9 cellular contexts compared by ENCODE assay signal in the genomic region with DNA sequence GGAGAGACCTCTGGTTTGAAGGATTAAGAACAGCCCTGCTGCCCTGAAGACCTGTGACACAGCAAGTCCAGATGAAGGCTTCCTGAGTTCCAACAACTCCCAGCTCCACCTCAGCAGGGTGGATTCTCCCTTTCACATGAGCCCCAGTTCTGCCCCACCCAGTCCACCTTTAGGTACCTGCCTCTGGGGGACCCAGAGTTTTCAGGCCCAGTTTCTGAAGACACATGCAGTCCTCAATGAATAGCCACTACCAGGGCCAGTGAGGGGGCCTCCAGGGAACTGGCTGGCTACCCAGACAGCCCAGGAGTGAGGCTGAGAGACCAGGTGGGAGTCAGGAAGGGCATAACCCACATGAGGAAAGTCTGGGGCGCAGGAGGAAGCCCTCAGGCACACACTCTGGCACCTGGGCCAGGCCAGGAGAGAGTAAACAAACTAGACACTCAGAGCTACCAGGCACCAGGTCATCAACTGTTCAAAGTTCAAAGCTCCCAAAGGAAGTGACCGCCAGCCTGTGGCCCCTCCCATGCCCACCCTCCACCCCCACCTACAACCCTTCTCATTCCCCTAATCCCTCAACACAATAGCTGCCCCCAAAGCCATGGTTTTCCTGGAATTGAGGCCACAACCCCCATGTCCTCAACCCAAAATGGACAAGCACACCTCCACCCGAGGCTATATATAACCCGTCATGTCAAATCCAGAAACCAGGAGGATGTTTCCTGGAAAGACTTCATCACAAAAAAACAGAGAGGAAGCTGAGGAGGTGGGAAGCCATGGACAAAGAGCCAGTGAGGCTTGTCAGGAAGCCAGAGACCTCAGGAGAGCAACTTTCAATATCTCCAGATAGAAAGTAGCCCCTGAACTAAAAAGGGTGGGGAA. TPM values are rescaled to one million over a fixed set of nuclear protein-coding genes. Genes with fewer than 3 reads are reported as not detected.
DNase-seq lines count a peak whose midpoint lies in the region; ATAC-seq and TF ChIP-seq lines count a peak whose summit lies in the region.
"Had no signal": no experiment of that assay in that cellular context is flagged by ENCODE, and none has a peak within 500 bp of the region (broad histone marks: within the 10 kb centered on the region; RNA-seq: fewer than 3 reads in every experiment).

No MANE protein-coding gene starts in this region.

- H3K4me3 ChIP-seq in CD4-positive, alpha-beta memory T cell (ENCODE audit: low read length in 2 of 2) = no peak overlapping the region
- H3K4me3 ChIP-seq in NT2/D1 (ENCODE audit: insufficient read length, low read depth) (peak overlapping the region; percentile 54), neural progenitor cell (peak overlapping the region; percentile 67)
- H3K4me3 ChIP-seq: GM12878 had no signal

- H3K79me2 ChIP-seq in neural progenitor cell (ENCODE audit: low read depth) = peaks cover 35% of the 10 kb centered on the region

- peaks cover 47% of the 10 kb centered on the region for H3F3A ChIP-seq in neural progenitor cell (ENCODE audit: low read depth)

- H3K4me3 Mint-ChIP-seq in CD4-positive, alpha-beta memory T cell = peak overlapping the region; percentile 16 to 90 (median 66)
- peak overlapping the region; percentile 88 for H3K4me3 Mint-ChIP-seq in neural progenitor cell

- H3K36me3 ChIP-seq in CD4-positive, alpha-beta memory T cell (ENCODE audit: insufficient read depth, low read length) = no peaks in the 10 kb centered on the region
- no peaks in the 10 kb centered on the region for H3K36me3 ChIP-seq in NT2/D1 (ENCODE audit: insufficient read depth, insufficient read length, low read length)
- H3K36me3 ChIP-seq in neural progenitor cell = no peaks in the 10 kb centered on the region

- TF ChIP-seq CTCF in neural progenitor cell (IDR thresholded peaks at IDR 0.05) = no peak

- CTCF ChIA-PET in CD4-positive, alpha-beta memory T cell (lab: Charles Lee; ENCODE audit: partially characterized antibody) = interaction anchor here (0.9 to 17.4 kb wide), 9 partner anchors 8 to 212 kb away, joined by 3 to 465 read pairs (median 11); no protein-coding TSS in a partner anchor

- intact Hi-C loops in CD4-positive, alpha-beta memory T cell (cut with micrococcal nuclease) = no loop called here

- no peak overlapping the region for H3K27ac ChIP-seq in CD4-positive, alpha-beta memory T cell (ENCODE audit: low read depth, low read length)
- H3K27ac ChIP-seq in epithelial cell of prostate (peak overlapping the region; percentile 97), neural progenitor cell (no peak overlapping the region)

- no peaks in the 10 kb centered on the region for H3K27me3 ChIP-seq in CD4-positive, alpha-beta memory T cell (ENCODE audit: insufficient read depth, low read length)
- H3K27me3 ChIP-seq in NT2/D1 (ENCODE audit: insufficient read depth, insufficient read length) (peaks cover 15% of the 10 kb centered on the region), neural progenitor cell (peaks cover 40% of the 10 kb centered on the region)

- peaks cover 42% of the 10 kb centered on the region for H4K20me1 ChIP-seq in neural progenitor cell (ENCODE audit: low read depth)

- no peaks in the 10 kb centered on the region for H3K27me3 Mint-ChIP-seq in CD4-positive, alpha-beta memory T cell
- peaks cover 7% of the 10 kb centered on the region for H3K27me3 Mint-ChIP-seq in neural progenitor cell (ENCODE audit: insufficient read depth, low read depth)

- DNase-seq in CD4-positive, alpha-beta memory T cell = no peak
- DNase-seq in NT2/D1 (ENCODE audit: low read depth, low spot score) = no peak
- no peak for DNase-seq in epithelial cell of prostate (ENCODE audit: low read depth, low spot score)
- DNase-seq in neural progenitor cell (ENCODE audit: low spot score) = no peak
- DNase-seq in AML-193 (lab: John Stamatoyannopoulos, UW) = no peak
- no peak for DNase-seq in cerebellar cortex (ENCODE audit: low spot score)

- H3K4me2 ChIP-seq in neural progenitor cell = peak overlapping the region; percentile 85

- H3K36me3 Mint-ChIP-seq in CD4-positive, alpha-beta memory T cell = no peaks in the 10 kb centered on the region
- H3K36me3 Mint-ChIP-seq in neural progenitor cell = no peaks in the 10 kb centered on the region

- peaks cover 22% of the 10 kb centered on the region for H3K4me1 ChIP-seq in CD4-positive, alpha-beta memory T cell (ENCODE audit: insufficient read depth, low read length)
- peaks cover 21% of the 10 kb centered on the region for H3K4me1 ChIP-seq in NT2/D1 (ENCODE audit: insufficient read depth, insufficient read length)
- peaks cover 32% of the 10 kb centered on the region for H3K4me1 ChIP-seq in neural progenitor cell

- no peaks in the 10 kb centered on the region for H3K9me3 ChIP-seq in CD4-positive, alpha-beta memory T cell (ENCODE audit: control insufficient read depth in 1 of 2, low read length in 2 of 2)
- H3K9me3 ChIP-seq in NT2/D1 (ENCODE audit: insufficient read depth, low read length) (peaks cover 4% of the 10 kb centered on the region; the same call in 1 of the 2 replicates), neural progenitor cell (ENCODE audit: low read depth) (peaks cover 5% of the 10 kb centered on the region)

- H3K27ac Mint-ChIP-seq in CD4-positive, alpha-beta memory T cell = peak overlapping the region; percentile 5 to 96 (median 92)
- no peak overlapping the region for H3K27ac Mint-ChIP-seq in neural progenitor cell

- H3K4me1 Mint-ChIP-seq in CD4-positive, alpha-beta memory T cell = peaks cover 11 to 32% (median 20%) of the 10 kb centered on the region in 4 donors
- H3K4me1 Mint-ChIP-seq in neural progenitor cell = peaks cover 40% of the 10 kb centered on the region

- H2AFZ ChIP-seq in neural progenitor cell (replicated peaks) = no peak overlapping the region

- peak overlapping the region; percentile 85 for H3K9ac ChIP-seq in NT2/D1 (ENCODE audit: insufficient read length, low read depth)
- H3K9ac ChIP-seq in neural progenitor cell = no peak overlapping the region

- no peak for ATAC-seq in GM19328 (IDR thresholded peaks at IDR 0.05; ENCODE audit: unreplicated experiment)
- ATAC-seq in HG03097 (IDR thresholded peaks at IDR 0.05; ENCODE audit: low FRiP score, unreplicated experiment) = no peak
- ATAC-seq: GM12878 had no signal

- H3K9me3 Mint-ChIP-seq in CD4-positive, alpha-beta memory T cell = no peaks in the 10 kb centered on the region
- H3K9me3 Mint-ChIP-seq in neural progenitor cell = peaks cover 4% of the 10 kb centered on the region

- POLR2A ChIA-PET in CD4-positive, alpha-beta memory T cell (lab: Charles Lee; ENCODE audit: partially characterized antibody) = interaction anchor here (1.1 to 5.3 kb wide), 8 partner anchors 8 to 390 kb away, joined by 3 to 70 read pairs (median 17); no protein-coding TSS in a partner anchor

RNA-seq across cellular contexts. Expression of a gene that starts 2.1 kb away (rescaled TPM):
- total RNA-seq in CD4-positive, alpha-beta memory T cell = 100 to 1,000 TPM; 134 to 136 TPM
- 10 to 100 TPM in 1 of 2 donors, 1 to 10 TPM in 1; 6.0 to 44.9 TPM for polyA plus RNA-seq in CD4-positive, alpha-beta memory T cell
- total RNA-seq in neural progenitor cell (ENCODE audit: low replicate concordance) = 11.6 and 24.8 TPM in 2 replicates

Comparison
In these comparisons a context has a peak if more than half of its experiments do, and no peak if none do; other contexts are left out.
1. H3K4me3 ChIP-seq: peak in NT2/D1 (single experiment) and neural progenitor cell (single experiment); none in CD4-positive, alpha-beta memory T cell (0 of 2).